Comparison of ENCODE assay signal across 10 cellular contexts in the genomic region with DNA sequence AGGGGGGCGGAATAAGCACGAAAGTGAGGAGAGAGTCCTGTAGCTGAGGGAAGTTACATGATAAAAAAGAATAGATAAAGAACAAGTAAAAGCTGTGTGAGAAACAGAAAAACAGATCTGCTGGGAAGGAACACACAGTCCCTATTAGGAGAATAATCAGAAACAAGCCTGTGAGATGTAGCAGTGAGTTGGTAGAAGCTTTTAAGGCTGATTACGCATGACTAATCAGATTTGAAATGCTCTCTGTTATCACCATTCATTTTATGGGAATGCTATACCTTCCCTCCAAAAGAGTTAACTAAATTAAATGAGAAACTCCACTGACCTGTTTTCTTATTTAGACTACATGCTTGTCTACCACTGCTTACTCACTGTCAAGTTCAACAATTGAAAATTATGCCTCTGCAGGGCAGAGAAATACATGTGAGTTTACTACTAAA. TPM values are rescaled to one million over a fixed set of nuclear protein-coding genes. Genes with fewer than 3 reads are reported as not detected.
DNase-seq lines count a peak whose midpoint lies in the region; ATAC-seq and TF ChIP-seq lines count a peak whose summit lies in the region.
"Had no signal": no experiment of that assay in that cellular context is flagged by ENCODE, and none has a peak within 500 bp of the region (broad histone marks: within the 10 kb centered on the region; RNA-seq: fewer than 3 reads in every experiment).

No MANE protein-coding gene starts in this region.

- TF ChIP-seq RAD21 in SK-N-SH (IDR thresholded peaks at IDR 0.05; ENCODE audit: low read length): no peak

- 25% methylated on average over 3 of the region's 3 CpGs for WGBS in SK-N-SH (ENCODE audit: low lambda C conversion rate)
- WGBS in prostate gland: 65% methylated on average over 3 of the region's 3 CpGs

- H2AFZ ChIP-seq in SK-N-SH (ENCODE audit: low read depth) (no peak overlapping the region), osteoblast (ENCODE audit: low read length) (no peak overlapping the region)

- no peaks in the 10 kb centered on the region for H3K36me3 ChIP-seq in SK-N-SH (replicated peaks in 1 of 2; ENCODE audit: control insufficient read depth in 1 of 2, insufficient read depth in 2 of 2, low read length in 1 of 2)
- H3K36me3 ChIP-seq in osteoblast (ENCODE audit: insufficient read depth, low read length): no peaks in the 10 kb centered on the region
- no peaks in the 10 kb centered on the region for H3K36me3 ChIP-seq in prostate gland
- H3K36me3 ChIP-seq: lower lobe of right lung had no signal

- H3K4me3 ChIP-seq in SK-N-SH (ENCODE audit: low read depth in 2 of 2, low read length in 1 of 2): peak overlapping the region; percentile 21 to 29; a peak in 3 of 4 replicates
- H3K4me3 ChIP-seq in fibroblast of mammary gland (ENCODE audit: control insufficient read depth, low read depth, low read length): no peak overlapping the region
- H3K4me3 ChIP-seq in osteoblast (ENCODE audit: insufficient read depth, low read length): peak overlapping the region; percentile 18
- H3K4me3 ChIP-seq in prostate gland: no peak overlapping the region
- H3K4me3 ChIP-seq: lower lobe of right lung had no signal

- no peak for TF ChIP-seq POLR2A in prostate gland (IDR thresholded peaks at IDR 0.05)

- intact Hi-C loops in prostate gland (cut with DNase I): no loop called here

- peak overlapping the region; percentile 85 to 92 for H3K27ac ChIP-seq in SK-N-SH (ENCODE audit: low read depth in 2 of 2, low read length in 1 of 2)
- H3K27ac ChIP-seq in osteoblast (ENCODE audit: low read depth, low read length): peak overlapping the region; percentile 91
- no peak overlapping the region for H3K27ac ChIP-seq in prostate gland

- peak overlapping the region; percentile 33; the same call in 1 of the 2 replicates for H3K9ac ChIP-seq in SK-N-SH

- no peak for ATAC-seq in GM21717 (IDR thresholded peaks at IDR 0.05; ENCODE audit: unreplicated experiment)
- ATAC-seq: lower lobe of right lung had no signal

- H3K79me2 ChIP-seq in SK-N-SH (ENCODE audit: insufficient read depth) (peaks cover 80% of the 10 kb centered on the region), osteoblast (ENCODE audit: insufficient read depth, low read length) (peaks cover 73% of the 10 kb centered on the region)

- H3K27me3 ChIP-seq in SK-N-SH (ENCODE audit: insufficient read depth) (no peaks in the 10 kb centered on the region), osteoblast (ENCODE audit: insufficient read depth, low read length) (no peaks in the 10 kb centered on the region), prostate gland (replicated peaks; ENCODE audit: insufficient read depth) (no peaks in the 10 kb centered on the region)

- peak in 1 of 2 experiments; percentile 76; a peak in 2 of 4 replicates for TF ChIP-seq EP300 in SK-N-SH (IDR thresholded peaks at IDR 0.05; ENCODE audit: borderline replicate concordance in 1 of 2, low read depth in 1 of 2, low read length in 1 of 2)

- CTCF ChIA-PET in SK-N-SH (lab: Yijun Ruan, JAX): no interaction called here

- TF ChIP-seq CTCF in SK-N-SH (IDR thresholded peaks at IDR 0.05) (no peak), fibroblast of mammary gland (conservative IDR thresholded peaks at IDR 0.05; ENCODE audit: control insufficient read depth, insufficient read depth, low read depth, low read length) (no peak), osteoblast (IDR thresholded peaks at IDR 0.05; ENCODE audit: extremely low read depth, low read depth, low read length) (no peak), prostate gland (IDR thresholded peaks at IDR 0.05) (no peak)

- no peaks in the 10 kb centered on the region for H3K9me2 ChIP-seq in SK-N-SH

- peak overlapping the region; percentile 59 for H3K4me2 ChIP-seq in SK-N-SH
- peak overlapping the region; percentile 76 for H3K4me2 ChIP-seq in osteoblast (ENCODE audit: insufficient read depth, low read length)

- POLR2A ChIA-PET in SK-N-SH (lab: Yijun Ruan, JAX): interaction anchor here (1.0 to 2.0 kb wide), 2 partner anchors 16 to 22 kb away, joined by 3 to 4 read pairs; partner anchors contain the start of gene REPS1

- H3F3A ChIP-seq in SK-N-SH (replicated peaks; ENCODE audit: insufficient read depth): peaks cover 47% of the 10 kb centered on the region

- no peaks in the 10 kb centered on the region for H3K9me3 ChIP-seq in SK-N-SH
- H3K9me3 ChIP-seq in osteoblast (ENCODE audit: low read depth, low read length): no peaks in the 10 kb centered on the region
- H3K9me3 ChIP-seq in prostate gland: no peaks in the 10 kb centered on the region
- H3K9me3 ChIP-seq: lower lobe of right lung had no signal

- peaks cover 38 to 42% of the 10 kb centered on the region in 2 experiments for H3K4me1 ChIP-seq in SK-N-SH (ENCODE audit: control insufficient read depth in 1 of 2, insufficient read depth in 2 of 2, low read depth in 1 of 2, low read length in 1 of 2)
- H3K4me1 ChIP-seq in osteoblast (ENCODE audit: insufficient read depth, low read length): peaks cover 47% of the 10 kb centered on the region
- H3K4me1 ChIP-seq in prostate gland (replicated peaks): no peaks in the 10 kb centered on the region

- H4K20me1 ChIP-seq in SK-N-SH (ENCODE audit: insufficient read depth) (peaks cover 14% of the 10 kb centered on the region; the same call in 1 of the 2 replicates), osteoblast (ENCODE audit: insufficient read depth, low read length) (no peaks in the 10 kb centered on the region)

- peak; percentile 60 for DNase-seq in EL
- peak; percentile 42 for DNase-seq in SK-N-SH
- DNase-seq in fibroblast of mammary gland (ENCODE audit: low read depth): peak; percentile 69
- DNase-seq in osteoblast (ENCODE audit: insufficient read length, low spot score, missing footprints): no peak
- DNase-seq in hepatic stellate cell (ENCODE audit: low spot score): no peak
- no peak for DNase-seq in NCI-H446 (lab: John Stamatoyannopoulos, UW)
- no peak for DNase-seq in prostate gland (ENCODE audit: low spot score)
- DNase-seq: Calu3, lower lobe of right lung had no signal

TF ChIP-seq in SK-N-SH, 30 proteins besides CTCF, POLR2A, EP300 and RAD21 (continues in another document):
- TF ChIP-seq FOSL2 (IDR thresholded peaks at IDR 0.05; ENCODE audit: borderline replicate concordance, low read depth): peak; percentile 1; the same call in 1 of the 2 replicates
- no peak for TF ChIP-seq GABPA (IDR thresholded peaks at IDR 0.05; ENCODE audit: low read depth)
- peak; percentile 77; the same call in 1 of the 2 replicates for TF ChIP-seq RCOR1 (IDR thresholded peaks at IDR 0.05; ENCODE audit: low read length)
- no peak for TF ChIP-seq IRF3 (IDR thresholded peaks at IDR 0.05; ENCODE audit: low read depth, low read length)
- no peak for TF ChIP-seq JUND (IDR thresholded peaks at IDR 0.05)
- TF ChIP-seq TCF12 (IDR thresholded peaks at IDR 0.05): peak; percentile 14; the same call in 1 of the 2 replicates
- TF ChIP-seq PBX3 (IDR thresholded peaks at IDR 0.05): peak; percentile 8; the same call in 1 of the 2 replicates
- no peak for TF ChIP-seq FOXJ3 (CRISPR knock-in tag; IDR thresholded peaks at IDR 0.05)
- no peak for TF ChIP-seq EZH2phosphoT487 (IDR thresholded peaks at IDR 0.05; ENCODE audit: borderline replicate concordance, low read depth)
- TF ChIP-seq TAF1 (IDR thresholded peaks at IDR 0.05; ENCODE audit: borderline replicate concordance, low read depth, low read length): no peak
- TF ChIP-seq FOXM1 (IDR thresholded peaks at IDR 0.05; ENCODE audit: low read depth): no peak
- TF ChIP-seq RXRA (IDR thresholded peaks at IDR 0.05; ENCODE audit: borderline replicate concordance, low read depth): no peak
- TF ChIP-seq MEF2A (IDR thresholded peaks at IDR 0.05; ENCODE audit: borderline replicate concordance, low read depth): no peak
- no peak for TF ChIP-seq YY1 (IDR thresholded peaks at IDR 0.05; ENCODE audit: low read depth)
- TF ChIP-seq MXI1 (IDR thresholded peaks at IDR 0.05; ENCODE audit: low read depth, low read length): 0 out of 2 replicates have a peak, but pooled peaks have one; percentile 27

RNA-seq across cellular contexts. Expression of gene REPS1, which starts 15.8 kb away (rescaled TPM):
- 26.2 and 30.4 TPM in 2 replicates for polyA plus RNA-seq in SK-N-SH (2012; rRNA removed)
- polyA plus RNA-seq in SK-N-SH (2012; cell fraction: cytosol; rRNA removed): 25.6 and 26.3 TPM in 2 replicates
- 30.1 and 47.1 TPM in 2 replicates for polyA plus RNA-seq in SK-N-SH (2012; cell fraction: nucleus; rRNA removed)
- 42.4 and 43.1 TPM in 2 replicates for total RNA-seq in osteoblast
- total RNA-seq in prostate gland: 10 to 100 TPM; 38.6 to 97.1 TPM

RNA-seq across cellular contexts. Expression of gene ABRACL, which starts 56.3 kb away (rescaled TPM):
- 21.9 and 22.9 TPM in 2 replicates for polyA plus RNA-seq in SK-N-SH (2012; rRNA removed)
- polyA plus RNA-seq in SK-N-SH (2012; cell fraction: cytosol; rRNA removed): 29.8 and 45.0 TPM in 2 replicates
- 5.2 and 7.5 TPM in 2 replicates for polyA plus RNA-seq in SK-N-SH (2012; cell fraction: nucleus; rRNA removed)
- total RNA-seq in osteoblast: 42.3 and 43.0 TPM in 2 replicates
- total RNA-seq in prostate gland: 10 to 100 TPM; 13.0 to 52.8 TPM

Comparison
In these comparisons a context has a peak if more than half of its experiments do, and no peak if none do; other contexts are left out.
1. DNase-seq: peak in EL (single experiment), SK-N-SH (single experiment) and fibroblast of mammary gland (single experiment); none in osteoblast (single experiment), hepatic stellate cell (single experiment), NCI-H446 (0 of 2) and prostate gland (single experiment).
2. H3K27ac ChIP-seq: peak in SK-N-SH (2 of 2) and osteoblast (single experiment); none in prostate gland (0 of 2).
3. H3K4me3 ChIP-seq: peak in SK-N-SH (2 of 2) and osteoblast (single experiment); none in fibroblast of mammary gland (single experiment) and prostate gland (0 of 2).